Comparison of ENCODE assay signal across 11 cellular contexts in genomic region chr2:105072039-105072438, GRCh38. TPM values are rescaled to one million over a fixed set of nuclear protein-coding genes. Genes with fewer than 3 reads are reported as not detected.
DNase-seq lines count a peak whose midpoint lies in the region; ATAC-seq, FAIRE-seq and TF ChIP-seq lines count a peak whose summit lies in the region.
"Had no signal": no experiment of that assay in that cellular context is flagged by ENCODE, and none has a peak within 500 bp of the region (broad histone marks: within the 10 kb centered on the region; RNA-seq: fewer than 3 reads in every experiment).

No MANE protein-coding gene starts in this region.

- in situ Hi-C loops in HepG2 (cut with HindIII; ENCODE audit: extremely low pct_ligation_motif_present, low pct_unique_long_range_greater_than_20kb), result no loop called here

- 96% methylated on average over 2 of the region's 2 CpGs for WGBS in HepG2 (ENCODE audit: low lambda C conversion rate)

- peak; percentile 29 for DNase-seq in stimulated activated CD4-positive, alpha-beta T cell treated with anti-CD3 and anti-CD28 coated beads, Interleukin-15, amount 100 ng/mL, for 24 hours
- DNase-seq in stimulated activated CD4-positive, alpha-beta T cell treated with anti-CD3 and anti-CD28 coated beads, Interleukin-12 subunit alpha, Interleukin-12 subunit beta, amount 100 ng/mL, for 4 hours, result no peak
- DNase-seq in stromal cell of bone marrow (ENCODE audit: low read depth) (peak; percentile 13), NCI-H1417 treated with DMSO at 0.1 percent for 48 hours (lab: John Stamatoyannopoulos, UW) (no peak), HepG2 (ENCODE audit: low spot score) (no peak), RKO (ENCODE audit: low spot score) (no peak)
- DNase-seq: KBM-7, NCI-H69 had no signal

- TF ChIP-seq POLR2A in HepG2 (IDR thresholded peaks at IDR 0.05; ENCODE audit: insufficient read depth in 1 of 2, low read depth in 2 of 2, low read length in 2 of 2), result no peak

- H4K20me1 ChIP-seq in HepG2 (ENCODE audit: insufficient read depth, low read length), result no peaks in the 10 kb centered on the region

- ATAC-seq in HG02642 (IDR thresholded peaks at IDR 0.05; ENCODE audit: poor library complexity, unreplicated experiment), result peak; percentile 90
- peak; percentile 61 for ATAC-seq in HG03571 (IDR thresholded peaks at IDR 0.05; ENCODE audit: unreplicated experiment)
- ATAC-seq in HepG2, result no peak

- no peaks in the 10 kb centered on the region for H3K4me1 ChIP-seq in HepG2 (ENCODE audit: insufficient read depth, low read length)

- H3K36me3 ChIP-seq in HepG2 (replicated peaks in 1 of 2; ENCODE audit: control insufficient read depth in 1 of 2, insufficient read depth in 2 of 2, low read length in 2 of 2), result 0 out of 5 replicates have a peak, but pooled peaks cover 0 to 3% of the 10 kb centered on the region in 2 experiments

- POLR2A ChIA-PET in HepG2 (lab: Yijun Ruan, JAX), result no interaction called here

- no peak for TF ChIP-seq RAD21 in HepG2 (CRISPR knock-in tag; IDR thresholded peaks at IDR 0.05)

- H3K9me3 ChIP-seq in HepG2 (ENCODE audit: low read length), result no peaks in the 10 kb centered on the region

- CTCF ChIA-PET in HepG2 (lab: Yijun Ruan, JAX; ENCODE audit: low intra/inter-chr PET ratio, low total read pairs), result no interaction called here

- no peak overlapping the region for H3K4me3 ChIP-seq in HepG2 (replicated peaks in 1 of 3; ENCODE audit: insufficient read depth in 1 of 3, low read depth in 2 of 3, low read length in 3 of 3)
- H3K4me3 ChIP-seq: lung had no signal

- no TSS peak for BruUV-seq in HepG2 (replicated peaks; lab: Mats Ljungman, UMichigan)

- peaks cover 2% of the 10 kb centered on the region for H3K79me2 ChIP-seq in HepG2 (ENCODE audit: insufficient read depth, low read length)

- no peaks in the 10 kb centered on the region for H3K27me3 ChIP-seq in HepG2 (ENCODE audit: control insufficient read depth in 1 of 2, insufficient read depth in 2 of 2, low read length in 2 of 2)

- no peak overlapping the region for H3K27ac ChIP-seq in HepG2 (ENCODE audit: extremely low read length, insufficient read depth, low read length)

- H3K9ac ChIP-seq in HepG2 (ENCODE audit: insufficient read depth, low read depth, low read length), result no peak overlapping the region

- no peak overlapping the region for H2AFZ ChIP-seq in HepG2 (ENCODE audit: low read length)

- no peak for TF ChIP-seq CTCF in HepG2 (CRISPR knock-in tag; IDR thresholded peaks at IDR 0.05)

- FAIRE-seq in HepG2 (lab: Jason Lieb, UNC), result no peak

- intact Hi-C loops in HepG2 (cut with micrococcal nuclease; ENCODE audit: unreplicated experiment), result no loop called here

- TF ChIP-seq EP300 in HepG2 (IDR thresholded peaks at IDR 0.05; ENCODE audit: low read depth in 2 of 2, low read length in 2 of 2) (no peak), HepG2 (CRISPR knock-in tag; IDR thresholded peaks at IDR 0.05; ENCODE audit: borderline replicate concordance) (no peak)

- H3K4me2 ChIP-seq in HepG2 (ENCODE audit: low read depth, low read length), result no peak overlapping the region

TF ChIP-seq in HepG2, 621 proteins besides CTCF, POLR2A, EP300 and RAD21:
- no peak for TF ChIP-seq MAFG (CRISPR knock-in tag; IDR thresholded peaks at IDR 0.05)
- TF ChIP-seq XRCC5 (optimal IDR thresholded peaks at IDR 0.05; ENCODE audit: low read length), result no peak
- TF ChIP-seq ZNF530 (CRISPR knock-in tag; IDR thresholded peaks at IDR 0.05; ENCODE audit: low read depth), result no peak
- no peak for TF ChIP-seq MIER3 (CRISPR knock-in tag; IDR thresholded peaks at IDR 0.05; ENCODE audit: borderline replicate concordance)
- no peak for TF ChIP-seq ZNF451 (CRISPR knock-in tag; IDR thresholded peaks at IDR 0.05)
- no peak for TF ChIP-seq RBM22 (optimal IDR thresholded peaks at IDR 0.05; ENCODE audit: low read length)

RNA-seq across cellular contexts. Expression of gene MRPS9, which starts 34.2 kb away (rescaled TPM):
- total RNA-seq in HepG2 (2016; rRNA removed; fragmentation: Illumina TruSeq; extraction: Trizol), result 91.8 and 113 TPM in 2 replicates
- total RNA-seq in HepG2 (2016; cell fraction: cytosol; rRNA removed; fragmentation: Illumina TruSeq; extraction: Trizol; ENCODE audit: low read depth), result 21.4 and 22.9 TPM in 2 replicates
- total RNA-seq in HepG2 (2016; cell fraction: insoluble cytoplasmic fraction; rRNA removed; fragmentation: Illumina TruSeq; extraction: Trizol), result 92.8 and 111 TPM in 2 replicates
- 28.5 and 34.3 TPM in 2 replicates for total RNA-seq in HepG2 (2016; cell fraction: membrane; rRNA removed; fragmentation: Illumina TruSeq; extraction: Trizol)
- 38.8 and 44.6 TPM in 2 replicates for total RNA-seq in HepG2 (2016; cell fraction: nucleus; rRNA removed; fragmentation: Illumina TruSeq; extraction: Trizol)
- polyA plus RNA-seq in HepG2 (2011; rRNA removed), result 23.7 and 31.2 TPM in 2 replicates
- polyA plus RNA-seq in HepG2 (2011; cell fraction: cytosol; rRNA removed), result 24.2 and 28.1 TPM in 2 replicates
- polyA plus RNA-seq in HepG2 (2011; cell fraction: nucleus; rRNA removed), result 19.8 and 22.9 TPM in 2 replicates
- polyA plus RNA-seq in HepG2 (2012), result 34.3 and 43.7 TPM in 2 replicates
- polyA plus RNA-seq in HepG2 (2016; cell fraction: cytosol; fragmentation: Illumina TruSeq; extraction: Trizol; ENCODE audit: low read depth), result 17.8 and 18.9 TPM in 2 replicates
- polyA plus RNA-seq in HepG2 (2016; cell fraction: insoluble cytoplasmic fraction; fragmentation: Illumina TruSeq; extraction: Trizol; ENCODE audit: low read depth), result 102 and 106 TPM in 2 replicates
- 19.5 and 23.6 TPM in 2 replicates for polyA plus RNA-seq in HepG2 (2016; cell fraction: membrane; fragmentation: Illumina TruSeq; extraction: Trizol; ENCODE audit: low read depth)
- polyA plus RNA-seq in HepG2 (2016; cell fraction: nucleus; fragmentation: Illumina TruSeq; extraction: Trizol; ENCODE audit: insufficient read depth, low read depth), result 44.8 and 56.4 TPM in 2 replicates
- polyA minus RNA-seq in HepG2 (2011; rRNA and poly(A)+ RNA removed; ENCODE audit: low replicate concordance), result 16.2 and 24.6 TPM in 2 replicates
- polyA minus RNA-seq in HepG2 (2011; cell fraction: cytosol; rRNA and poly(A)+ RNA removed), result 17.8 and 18.0 TPM in 2 replicates
- polyA minus RNA-seq in HepG2 (2011; cell fraction: nucleus; rRNA and poly(A)+ RNA removed), result 17.5 and 25.0 TPM in 2 replicates

Comparison
In these comparisons a context has a peak if more than half of its experiments do, and no peak if none do; other contexts are left out.
1. DNase-seq: peak in stimulated activated CD4-positive, alpha-beta T cell treated with anti-CD3 and anti-CD28 coated beads, Interleukin-15, amount 100 ng/mL, for 24 hours (single experiment) and stromal cell of bone marrow (single experiment); none in stimulated activated CD4-positive, alpha-beta T cell treated with anti-CD3 and anti-CD28 coated beads, Interleukin-12 subunit alpha, Interleukin-12 subunit beta, amount 100 ng/mL, for 4 hours (single experiment), NCI-H1417 treated with DMSO at 0.1 percent for 48 hours (single experiment), HepG2 (single experiment) and RKO (single experiment).